In genomic region chr3:126480251-126480650, GRCh38 we compare ENCODE assay signal across 22 cellular contexts. TPM values are rescaled to one million over a fixed set of nuclear protein-coding genes. Genes with fewer than 3 reads are reported as not detected.
A peak's percentile ranks its signal among the peaks of the same experiment; 100 is the strongest.
DNase-seq lines count a peak whose midpoint lies in the region; ATAC-seq and TF ChIP-seq lines count a peak whose summit lies in the region.
"Had no signal": no experiment of that assay in that cellular context is flagged by ENCODE, and none has a peak within 500 bp of the region (broad histone marks: within the 10 kb centered on the region; RNA-seq: fewer than 3 reads in every experiment).

No MANE protein-coding gene starts in this region.

- H3K27me3 Mint-ChIP-seq in activated naive CD8-positive, alpha-beta T cell treated with anti-CD3 and anti-CD28 coated beads, Interleukin-2, amount 10 ng/mL, durations not matched to agents 7 days and 5 days, result no peaks in the 10 kb centered on the region
- no peaks in the 10 kb centered on the region for H3K27me3 Mint-ChIP-seq in activated naive CD8-positive, alpha-beta T cell treated with anti-CD3 and anti-CD28 coated beads for 36 hours
- H3K27me3 Mint-ChIP-seq: IgD-negative memory B cell had no signal

- no peak overlapping the region for H4K8ac ChIP-seq in mesenchymal stem cell (ENCODE audit: low read length)

- no peak for ATAC-seq in activated naive CD8-positive, alpha-beta T cell treated with anti-CD3 and anti-CD28 coated beads, Interleukin-2, amount 10 ng/mL, durations not matched to agents 7 days and 5 days (ENCODE audit: low read depth)
- ATAC-seq in RWPE2 (ENCODE audit: low read depth), result no peak
- no peak for ATAC-seq in HG03175 (IDR thresholded peaks at IDR 0.05; ENCODE audit: unreplicated experiment)
- no peak for ATAC-seq in GM18519 (IDR thresholded peaks at IDR 0.05; ENCODE audit: low FRiP score, unreplicated experiment)
- ATAC-seq in HG02852 (IDR thresholded peaks at IDR 0.05; ENCODE audit: unreplicated experiment), result no peak

- no peak overlapping the region for H3K4me2 ChIP-seq in mesenchymal stem cell (ENCODE audit: low read length, poor library complexity, severe bottlenecking)
- H3K4me2 ChIP-seq: SK-N-SH had no signal

- no peak for DNase-seq in activated naive CD8-positive, alpha-beta T cell treated with anti-CD3 and anti-CD28 coated beads, Interleukin-2, amount 10 ng/mL, durations not matched to agents 7 days and 5 days
- no peak for DNase-seq in activated naive CD8-positive, alpha-beta T cell treated with anti-CD3 and anti-CD28 coated beads for 36 hours
- DNase-seq in RWPE2 (ENCODE audit: low spot score) (peak; percentile 17), mesenchymal stem cell (no peak)
- DNase-seq: AML-193, DMS79, H7, HFFc6, NCI-H1105, NCI-H146, NCI-H2029, NCI-H345, NCI-H82, RPMI8226, SIG-M5, SK-N-SH had no signal

- H3K23ac ChIP-seq in mesenchymal stem cell (ENCODE audit: low read length in 2 of 2), result no peak overlapping the region

- H3K9me3 Mint-ChIP-seq in activated naive CD8-positive, alpha-beta T cell treated with anti-CD3 and anti-CD28 coated beads, Interleukin-2, amount 10 ng/mL, durations not matched to agents 7 days and 5 days, result no peaks in the 10 kb centered on the region
- no peaks in the 10 kb centered on the region for H3K9me3 Mint-ChIP-seq in activated naive CD8-positive, alpha-beta T cell treated with anti-CD3 and anti-CD28 coated beads for 36 hours
- H3K9me3 Mint-ChIP-seq: HFFc6, IgD-negative memory B cell had no signal

- 87% methylated on average over 7 of the region's 7 CpGs for WGBS in mesenchymal stem cell

- peaks cover 4% of the 10 kb centered on the region for H3K4me1 Mint-ChIP-seq in activated naive CD8-positive, alpha-beta T cell treated with anti-CD3 and anti-CD28 coated beads, Interleukin-2, amount 10 ng/mL, durations not matched to agents 7 days and 5 days
- peaks cover 3% of the 10 kb centered on the region for H3K4me1 Mint-ChIP-seq in activated naive CD8-positive, alpha-beta T cell treated with anti-CD3 and anti-CD28 coated beads for 36 hours

- TF ChIP-seq CTCF in RWPE2 (IDR thresholded peaks at IDR 0.05; ENCODE audit: poor library complexity, severe bottlenecking), result no peak

- H3K4ac ChIP-seq in mesenchymal stem cell (ENCODE audit: low read depth in 1 of 2, low read length in 2 of 2), result no peak overlapping the region

- no peak overlapping the region for H2BK12ac ChIP-seq in mesenchymal stem cell (ENCODE audit: low read length in 2 of 2)

- H3K4me3 Mint-ChIP-seq in activated naive CD8-positive, alpha-beta T cell treated with anti-CD3 and anti-CD28 coated beads, Interleukin-2, amount 10 ng/mL, durations not matched to agents 7 days and 5 days, result no peak overlapping the region
- no peak overlapping the region for H3K4me3 Mint-ChIP-seq in activated naive CD8-positive, alpha-beta T cell treated with anti-CD3 and anti-CD28 coated beads for 36 hours
- H3K4me3 Mint-ChIP-seq: HFFc6 had no signal

- peak overlapping the region; percentile 62 for H3K27ac Mint-ChIP-seq in activated naive CD8-positive, alpha-beta T cell treated with anti-CD3 and anti-CD28 coated beads, Interleukin-2, amount 10 ng/mL, durations not matched to agents 7 days and 5 days
- H3K27ac Mint-ChIP-seq in activated naive CD8-positive, alpha-beta T cell treated with anti-CD3 and anti-CD28 coated beads for 36 hours, result no peak overlapping the region
- H3K27ac Mint-ChIP-seq: HFFc6 had no signal

- no peak overlapping the region for H4K91ac ChIP-seq in mesenchymal stem cell (ENCODE audit: low read length)

- H3K4me1 ChIP-seq in RWPE2 (ENCODE audit: insufficient read depth, poor library complexity, severe bottlenecking) (no peaks in the 10 kb centered on the region), mesenchymal stem cell (ENCODE audit: control insufficient read depth, insufficient read depth, low read depth, low read length) (peaks cover 10% of the 10 kb centered on the region)

- no peaks in the 10 kb centered on the region for H3K36me3 Mint-ChIP-seq in activated naive CD8-positive, alpha-beta T cell treated with anti-CD3 and anti-CD28 coated beads, Interleukin-2, amount 10 ng/mL, durations not matched to agents 7 days and 5 days
- no peaks in the 10 kb centered on the region for H3K36me3 Mint-ChIP-seq in activated naive CD8-positive, alpha-beta T cell treated with anti-CD3 and anti-CD28 coated beads for 36 hours

- H3K79me1 ChIP-seq in mesenchymal stem cell (replicated peaks; ENCODE audit: low read length, poor library complexity, severe bottlenecking), result no peaks in the 10 kb centered on the region

- no peak overlapping the region for H2BK120ac ChIP-seq in mesenchymal stem cell (ENCODE audit: low read depth, low read length)

- H3K27me3 ChIP-seq in RWPE2 (ENCODE audit: insufficient read depth, poor library complexity, severe bottlenecking) (no peaks in the 10 kb centered on the region), mesenchymal stem cell (ENCODE audit: control insufficient read depth in 1 of 2, insufficient read depth in 1 of 2, low read length in 2 of 2) (peaks cover 3 to 14% of the 10 kb centered on the region in 2 experiments)

- H2BK5ac ChIP-seq in mesenchymal stem cell (ENCODE audit: low read depth, low read length, poor library complexity, severe bottlenecking), result peak overlapping the region; percentile 11

- H3K36me3 ChIP-seq in RWPE2 (ENCODE audit: low read depth), result no peaks in the 10 kb centered on the region
- H3K36me3 ChIP-seq in mesenchymal stem cell (ENCODE audit: control insufficient read depth in 1 of 2, insufficient read depth in 2 of 2, low read depth in 1 of 2, low read length in 2 of 2), result no peaks in the 10 kb centered on the region

- H2AK5ac ChIP-seq in mesenchymal stem cell (ENCODE audit: low read length, severe bottlenecking), result no peak overlapping the region

- H3K9ac ChIP-seq in mesenchymal stem cell (ENCODE audit: low read length), result no peak overlapping the region
- H3K9ac ChIP-seq: SK-N-SH had no signal

- H2BK15ac ChIP-seq in mesenchymal stem cell (ENCODE audit: low read depth, poor library complexity, severe bottlenecking), result no peak overlapping the region

- H3K9me3 ChIP-seq in RWPE2 (ENCODE audit: severe bottlenecking) (no peaks in the 10 kb centered on the region), mesenchymal stem cell (ENCODE audit: control insufficient read depth, low read length) (no peaks in the 10 kb centered on the region)
- H3K9me3 ChIP-seq: SK-N-SH had no signal

- H2AFZ ChIP-seq in mesenchymal stem cell (ENCODE audit: low read depth, low read length), result no peak overlapping the region

- H3K4me3 ChIP-seq in RWPE2 (ENCODE audit: severe bottlenecking) (no peak overlapping the region), mesenchymal stem cell (ENCODE audit: insufficient read depth in 1 of 2, low read depth in 1 of 2, low read length in 2 of 2) (no peak overlapping the region)

- H3K27ac ChIP-seq in RWPE2 (ENCODE audit: poor library complexity, severe bottlenecking) (no peak overlapping the region), mesenchymal stem cell (ENCODE audit: low read length, poor library complexity, severe bottlenecking) (no peak overlapping the region)

- no peak overlapping the region for H3K18ac ChIP-seq in mesenchymal stem cell (ENCODE audit: low read depth in 1 of 2, low read length in 2 of 2)

- no peak overlapping the region for H3K14ac ChIP-seq in mesenchymal stem cell (ENCODE audit: low read length in 2 of 2)

- POLR2A ChIA-PET in activated naive CD8-positive, alpha-beta T cell treated with anti-CD3 and anti-CD28 coated beads, Interleukin-2, amount 10 ng/mL, durations not matched to agents 7 days and 5 days (lab: Charles Lee), result no interaction called here

RNA-seq across cellular contexts. Expression of gene ZXDC, which starts 4.6 kb away (rescaled TPM):
- total RNA-seq in activated naive CD8-positive, alpha-beta T cell treated with anti-CD3 and anti-CD28 coated beads, Interleukin-2, amount 10 ng/mL, durations not matched to agents 7 days and 5 days, result 10 to 100 TPM; 34.7 to 34.9 TPM
- total RNA-seq in activated naive CD8-positive, alpha-beta T cell treated with anti-CD3 and anti-CD28 coated beads for 36 hours, result 10 to 100 TPM; 18.7 to 19.3 TPM
- 6.3 TPM for polyA plus RNA-seq in mesenchymal stem cell (2013, experiment 1 of 2)
- polyA plus RNA-seq in mesenchymal stem cell (2013, experiment 2 of 2), result 6.1 TPM

RNA-seq across cellular contexts. Expression of gene UROC1, which starts 37.3 kb away (rescaled TPM):
- total RNA-seq in activated naive CD8-positive, alpha-beta T cell treated with anti-CD3 and anti-CD28 coated beads, Interleukin-2, amount 10 ng/mL, durations not matched to agents 7 days and 5 days, result not detected
- total RNA-seq in activated naive CD8-positive, alpha-beta T cell treated with anti-CD3 and anti-CD28 coated beads for 36 hours, result not detected
- polyA plus RNA-seq in mesenchymal stem cell (2013, experiment 1 of 2), result not detected
- not detected for polyA plus RNA-seq in mesenchymal stem cell (2013, experiment 2 of 2)
- total RNA-seq: A172, H7, HFFc6 had no signal
- polyA plus RNA-seq: AG04450, IgD-negative memory B cell, SK-N-SH had no signal

RNA-seq across cellular contexts. Expression of gene CHST13, which starts 43.7 kb away (rescaled TPM):
- under 1 TPM in 1 of 2 experiments, not detected in 1; 0.28 TPM for total RNA-seq in activated naive CD8-positive, alpha-beta T cell treated with anti-CD3 and anti-CD28 coated beads, Interleukin-2, amount 10 ng/mL, durations not matched to agents 7 days and 5 days
- total RNA-seq in activated naive CD8-positive, alpha-beta T cell treated with anti-CD3 and anti-CD28 coated beads for 36 hours, result not detected
- not detected for polyA plus RNA-seq in mesenchymal stem cell (2013, experiment 1 of 2)
- polyA plus RNA-seq in mesenchymal stem cell (2013, experiment 2 of 2), result not detected
- total RNA-seq: A172, HFFc6 had no signal
- polyA plus RNA-seq: AG04450, IgD-negative memory B cell had no signal
